ENCODE assay signal across 24 cellular contexts in the genomic region with DNA sequence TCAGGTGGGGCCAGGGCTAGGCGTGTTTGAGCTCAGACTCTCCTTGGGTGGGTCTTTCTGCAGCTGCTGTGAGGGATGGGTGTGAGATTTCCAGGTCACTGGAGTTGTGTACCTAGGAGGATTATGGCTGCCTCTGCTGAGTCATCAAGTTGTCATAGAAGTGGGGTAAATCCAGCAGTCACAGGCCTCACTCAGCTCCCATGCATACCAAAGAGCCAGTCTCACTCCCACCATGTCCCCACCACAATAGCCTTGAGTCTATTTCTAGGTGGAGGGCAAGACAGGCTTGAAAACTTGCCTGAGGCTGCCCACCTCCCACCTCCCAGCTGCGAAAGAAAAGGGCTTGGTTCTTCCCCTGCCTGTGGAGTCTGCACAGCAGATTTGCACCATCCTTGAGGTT.
"Had no signal": no experiment of that assay in that cellular context is flagged by ENCODE, and none has a peak within 500 bp of the region (broad histone marks: within the 10 kb centered on the region; RNA-seq: fewer than 3 reads in every experiment).

No MANE protein-coding gene starts in this region.

- H3K27me3 ChIP-seq: colonic mucosa, dorsolateral prefrontal cortex, esophagus squamous epithelium, gastrocnemius medialis, stomach, suprapubic skin, uterus had no signal

- H3K4me3 Mint-ChIP-seq: activated CD4-positive, alpha-beta memory T cell treated with anti-CD3 and anti-CD28 coated beads for 36 hours; activated naive CD8-positive, alpha-beta T cell treated with anti-CD3 and anti-CD28 coated beads for 36 hours; effector memory CD8-positive, alpha-beta T cell; natural killer cell; stimulated activated memory B cell treated with anti-CD40 and anti-IgM and Interleukin-4, amounts not matched to agents 10 μg/mL and 1 μg/mL and 100 μg/mL, for 72 hours; T-helper 17 cell had no signal

- H3K27ac Mint-ChIP-seq: activated CD4-positive, alpha-beta memory T cell treated with anti-CD3 and anti-CD28 coated beads for 36 hours; activated naive CD8-positive, alpha-beta T cell treated with anti-CD3 and anti-CD28 coated beads for 36 hours; effector memory CD8-positive, alpha-beta T cell; natural killer cell; stimulated activated memory B cell treated with anti-CD40 and anti-IgM and Interleukin-4, amounts not matched to agents 10 μg/mL and 1 μg/mL and 100 μg/mL, for 72 hours; T-helper 17 cell had no signal

- H3K9me3 ChIP-seq: colonic mucosa, lower lobe of right lung, psoas muscle, suprapubic skin, uterus had no signal

- FAIRE-seq: bronchial epithelial cell had no signal

- H3K27ac ChIP-seq: colonic mucosa, dorsolateral prefrontal cortex, esophagus squamous epithelium, gastrocnemius medialis, lower lobe of right lung, psoas muscle, stomach, suprapubic skin, uterus had no signal

- DNase-seq: activated CD4-positive, alpha-beta memory T cell treated with anti-CD3 and anti-CD28 coated beads for 36 hours; activated CD4-positive, alpha-beta T cell treated with anti-CD3 and anti-CD28 coated beads for 48 hours; activated naive CD4-positive, alpha-beta T cell treated with Interleukin-2 at 50 U/mL for 16 hours; activated naive CD8-positive, alpha-beta T cell treated with anti-CD3 and anti-CD28 coated beads for 36 hours; activated T-cell treated with anti-CD3 and anti-CD28 coated beads, Interleukin-2, amount 50 U/mL, for 48 hours; colonic mucosa; effector memory CD8-positive, alpha-beta T cell; esophagus squamous epithelium; gastrocnemius medialis; lower lobe of right lung; midbrain; natural killer cell; psoas muscle; right cardiac atrium; stimulated activated CD4-positive, alpha-beta T cell treated with anti-CD3 and anti-CD28 coated beads, Interleukin-1b, Interleukin-23, amount 100 ng/mL, for 48 hours; stomach; T-helper 17 cell; trophoblast cell had no signal

- H3K27me3 Mint-ChIP-seq: activated CD4-positive, alpha-beta memory T cell treated with anti-CD3 and anti-CD28 coated beads for 36 hours; activated naive CD8-positive, alpha-beta T cell treated with anti-CD3 and anti-CD28 coated beads for 36 hours; effector memory CD8-positive, alpha-beta T cell; stimulated activated memory B cell treated with anti-CD40 and anti-IgM and Interleukin-4, amounts not matched to agents 10 μg/mL and 1 μg/mL and 100 μg/mL, for 72 hours; T-helper 17 cell had no signal

- H3K4me1 ChIP-seq: colonic mucosa, esophagus squamous epithelium, gastrocnemius medialis, lower lobe of right lung, psoas muscle, stomach, suprapubic skin, uterus had no signal

- H3K4me3 ChIP-seq: colonic mucosa, dorsolateral prefrontal cortex, esophagus squamous epithelium, gastrocnemius medialis, lower lobe of right lung, psoas muscle, stomach, suprapubic skin, uterus had no signal

- H3K36me3 Mint-ChIP-seq: activated CD4-positive, alpha-beta memory T cell treated with anti-CD3 and anti-CD28 coated beads for 36 hours; activated naive CD8-positive, alpha-beta T cell treated with anti-CD3 and anti-CD28 coated beads for 36 hours; natural killer cell; stimulated activated memory B cell treated with anti-CD40 and anti-IgM and Interleukin-4, amounts not matched to agents 10 μg/mL and 1 μg/mL and 100 μg/mL, for 72 hours had no signal

- H3K36me3 ChIP-seq: colonic mucosa, esophagus squamous epithelium, gastrocnemius medialis, lower lobe of right lung, stomach, suprapubic skin, uterus had no signal

- H3K4me1 Mint-ChIP-seq: activated naive CD8-positive, alpha-beta T cell treated with anti-CD3 and anti-CD28 coated beads for 36 hours; natural killer cell; stimulated activated memory B cell treated with anti-CD40 and anti-IgM and Interleukin-4, amounts not matched to agents 10 μg/mL and 1 μg/mL and 100 μg/mL, for 72 hours; T-helper 17 cell had no signal

- ATAC-seq: effector memory CD8-positive, alpha-beta T cell; gastrocnemius medialis; left lobe of liver; lower lobe of right lung; natural killer cell; psoas muscle; right cardiac atrium; stimulated activated memory B cell treated with anti-CD40 and anti-IgM and Interleukin-4, amounts not matched to agents 10 μg/mL and 1 μg/mL and 100 μg/mL, for 72 hours; T-helper 17 cell had no signal
